Comparison of ENCODE assay signal across 16 cellular contexts in the genomic region with DNA sequence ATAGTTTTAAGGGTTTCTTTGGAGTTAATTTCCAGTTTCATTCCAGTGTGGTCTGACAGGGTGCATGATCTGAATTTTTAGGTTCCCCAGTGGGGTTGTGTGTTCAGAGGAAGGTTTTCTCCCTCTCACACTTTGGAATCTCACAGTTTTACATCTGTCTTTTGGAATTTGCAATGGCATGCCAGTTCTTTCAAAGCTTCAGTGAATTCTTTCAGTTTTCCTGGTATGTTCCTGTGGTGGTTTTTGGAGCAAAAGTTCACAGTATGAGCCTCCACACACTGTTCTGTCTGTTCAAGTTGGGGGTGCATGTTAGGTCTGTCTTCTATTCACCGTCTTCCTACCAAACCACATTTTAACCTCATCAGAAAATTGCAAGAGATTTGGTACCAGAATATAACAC.
"Had no signal": no experiment of that assay in that cellular context is flagged by ENCODE, and none has a peak within 500 bp of the region (broad histone marks: within the 10 kb centered on the region; RNA-seq: fewer than 3 reads in every experiment).

No MANE protein-coding gene starts in this region.

- H3K79me2 ChIP-seq: hepatocyte had no signal

- H3K4me1 ChIP-seq: prostate gland, upper lobe of right lung had no signal

- H3K4me1 Mint-ChIP-seq: naive thymus-derived CD8-positive, alpha-beta T cell; T-helper 17 cell had no signal

- H3K27me3 ChIP-seq: hepatocyte, upper lobe of right lung had no signal

- H2AFZ ChIP-seq: hepatocyte had no signal

- FAIRE-seq: endothelial cell of umbilical vein, TTC549 had no signal

- H3K36me3 Mint-ChIP-seq: naive thymus-derived CD8-positive, alpha-beta T cell had no signal

- DNase-seq: activated naive CD4-positive, alpha-beta T cell treated with anti-CD3 and anti-CD28 coated beads, Interleukin-2, amount 50 U/mL, for 16 hours; activated T-cell treated with anti-CD3 and anti-CD28 coated beads, Interleukin-2, amount 50 U/mL, for 1 hour; amniotic stem cell; effector CD4-positive, alpha-beta T cell; kidney glomerular epithelial cell; naive thymus-derived CD8-positive, alpha-beta T cell; occipital lobe; stimulated activated CD4-positive, alpha-beta T cell treated with anti-CD3 and anti-CD28 coated beads, Interleukin-2, amount 100 ng/mL, for 48 hours; stimulated activated naive CD4-positive, alpha-beta T cell treated with Interleukin-2 at 50 U/mL for 16 hours; T-helper 17 cell; upper lobe of right lung had no signal

- H3K27ac ChIP-seq: hepatocyte, prostate gland, upper lobe of right lung had no signal

- ATAC-seq: naive thymus-derived CD8-positive, alpha-beta T cell; sciatic nerve; T-helper 17 cell; upper lobe of right lung had no signal

- H3K9me3 ChIP-seq: prostate gland had no signal

- H3K4me2 ChIP-seq: hepatocyte had no signal

- H3K27me3 Mint-ChIP-seq: naive thymus-derived CD8-positive, alpha-beta T cell; T-helper 17 cell had no signal

- H3K27ac Mint-ChIP-seq: T-helper 17 cell had no signal

- H3K4me3 Mint-ChIP-seq: naive thymus-derived CD8-positive, alpha-beta T cell; T-helper 17 cell had no signal

- H3K36me3 ChIP-seq: prostate gland, upper lobe of right lung had no signal

- H3K4me3 ChIP-seq: hepatocyte, prostate gland, upper lobe of right lung had no signal
